Comparison of ENCODE assay signal across 11 cellular contexts in the genomic region with DNA sequence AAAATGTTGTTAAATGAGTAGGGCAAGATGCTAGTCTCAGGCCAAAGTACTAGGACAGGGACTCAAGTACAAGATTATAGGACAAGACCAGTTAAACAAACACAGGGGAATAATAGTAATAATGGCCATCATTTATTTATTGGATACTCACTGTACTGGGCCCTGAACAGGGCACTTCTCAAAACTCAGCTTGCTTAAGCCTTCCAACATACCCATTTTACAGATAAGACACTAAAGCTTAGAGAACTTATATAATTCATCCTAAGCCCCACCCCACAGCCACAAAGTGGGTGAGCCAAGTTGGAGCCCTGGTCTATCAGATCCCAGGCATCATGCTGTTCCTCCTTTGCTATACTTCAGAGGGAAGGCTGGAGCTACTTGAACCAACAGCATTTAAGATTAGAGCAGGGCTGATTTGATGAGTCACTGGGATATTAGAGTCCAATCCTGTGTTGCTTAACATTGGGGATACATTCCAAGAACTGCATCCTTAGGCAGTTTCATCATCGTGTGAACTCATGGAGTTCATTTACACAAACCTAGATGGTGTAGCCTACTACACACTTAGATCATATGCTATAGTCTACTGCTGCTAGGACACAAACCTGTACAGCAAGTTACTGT.
DNase-seq lines count a peak whose midpoint lies in the region; ATAC-seq and TF ChIP-seq lines count a peak whose summit lies in the region.
"Had no signal": no experiment of that assay in that cellular context is flagged by ENCODE, and none has a peak within 500 bp of the region (broad histone marks: within the 10 kb centered on the region; RNA-seq: fewer than 3 reads in every experiment).

No MANE protein-coding gene starts in this region.

- ATAC-seq in GM19351 (IDR thresholded peaks at IDR 0.05; ENCODE audit: unreplicated experiment) = no peak

- peaks cover 7% of the 10 kb centered on the region for H3K4me1 ChIP-seq in adipocyte (ENCODE audit: control insufficient read depth, insufficient read depth, low read length)
- H3K4me1 ChIP-seq: colonic mucosa, parathyroid adenoma had no signal

- H3K9me3 ChIP-seq in adipocyte (ENCODE audit: control insufficient read depth, low read length) = no peaks in the 10 kb centered on the region
- H3K9me3 ChIP-seq: colonic mucosa had no signal

- no peak overlapping the region for H3K4me3 ChIP-seq in HFF-Myc (replicated peaks; ENCODE audit: low read depth, low read length)
- H3K4me3 ChIP-seq in adipocyte (ENCODE audit: low read length) = no peak overlapping the region
- H3K4me3 ChIP-seq: colonic mucosa had no signal

- no peak for TF ChIP-seq CTCF in HFF-Myc (IDR thresholded peaks at IDR 0.05; ENCODE audit: low read depth, low read length, missing control alignments)

- no peaks in the 10 kb centered on the region for H3K36me3 ChIP-seq in adipocyte (ENCODE audit: control insufficient read depth, insufficient read depth, low read length, severe bottlenecking)
- H3K36me3 ChIP-seq: colonic mucosa had no signal

- H3K9ac ChIP-seq in adipocyte (ENCODE audit: low read length) = no peak overlapping the region
- H3K9ac ChIP-seq: parathyroid adenoma had no signal

- no peaks in the 10 kb centered on the region for H3K27me3 ChIP-seq in adipocyte (replicated peaks; ENCODE audit: control insufficient read depth, insufficient read depth, low read length)
- H3K27me3 ChIP-seq: colonic mucosa had no signal

- DNase-seq in HFF-Myc (ENCODE audit: extremely low read depth, low read depth) (peak; percentile 78), adipocyte (ENCODE audit: low read depth) (peak; percentile 96), glomerular visceral epithelial cell (ENCODE audit: extremely low spot score) (peak; percentile 75), stromal cell of bone marrow (ENCODE audit: low read depth) (peak; percentile 96), COR-L47 (lab: John Stamatoyannopoulos, UW) (no peak), GDM1 (lab: John Stamatoyannopoulos, UW) (no peak)
- DNase-seq: colonic mucosa, immature natural killer cell, NCI-H2227 treated with DMSO at 0.1 percent for 48 hours had no signal

Comparison
In these comparisons a context has a peak if more than half of its experiments do, and no peak if none do; other contexts are left out.
1. DNase-seq: peak in HFF-Myc (single experiment), adipocyte (single experiment), glomerular visceral epithelial cell (single experiment) and stromal cell of bone marrow (single experiment); none in COR-L47 (single experiment) and GDM1 (single experiment).